32 cellular contexts compared by ENCODE assay signal in the genomic region with DNA sequence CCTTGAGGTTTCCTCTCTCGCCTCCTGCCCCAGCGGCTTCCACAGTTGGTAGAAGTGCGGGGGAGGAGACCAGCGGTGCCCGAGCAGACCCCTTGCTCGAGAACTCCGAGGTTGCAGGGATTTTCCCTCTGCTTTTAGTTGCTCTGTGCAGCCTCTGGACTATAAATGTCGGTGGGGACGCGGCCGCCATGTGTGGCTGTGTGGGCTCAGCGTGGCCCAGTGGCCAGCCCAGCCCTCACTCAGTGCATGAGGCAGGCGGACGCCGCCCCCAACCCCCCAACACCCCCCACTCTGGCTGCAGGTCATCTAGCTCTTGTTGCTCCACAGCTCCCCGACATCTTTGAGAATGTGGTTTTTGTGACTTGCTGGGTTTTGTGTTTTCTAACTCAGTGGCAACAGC. TPM values are rescaled to one million over a fixed set of nuclear protein-coding genes. Genes with fewer than 3 reads are reported as not detected.
"Had no signal": no experiment of that assay in that cellular context is flagged by ENCODE, and none has a peak within 500 bp of the region (broad histone marks: within the 10 kb centered on the region; RNA-seq: fewer than 3 reads in every experiment).

No MANE protein-coding gene starts in this region.

- H3K27ac ChIP-seq: ascending aorta, breast epithelium, cardiac muscle cell, colonic mucosa, epithelial cell of prostate, esophagus squamous epithelium, gastroesophageal sphincter, heart right ventricle had no signal

- ATAC-seq: activated CD4-positive, alpha-beta T cell treated with anti-CD3 and anti-CD28 coated beads for 36 hours; activated CD8-positive, alpha-beta memory T cell treated with anti-CD3 and anti-CD28 coated beads, Interleukin-2, amount 10 ng/mL, durations not matched to agents 7 days and 5 days; activated CD8-positive, alpha-beta T cell treated with anti-CD3 and anti-CD28 coated beads, Interleukin-2, amount 10 ng/mL, durations not matched to agents 7 days and 5 days; activated naive CD4-positive, alpha-beta T cell treated with anti-CD3 and anti-CD28 coated beads, Interleukin-2, amount 50 U/mL, for 72 hours; activated T-cell treated with anti-CD3 and anti-CD28 coated beads, Interleukin-2, amount 50 U/mL, for 72 hours; gastroesophageal sphincter; heart right ventricle had no signal

- H3K27me3 ChIP-seq: ascending aorta, breast epithelium, cardiac muscle cell, colonic mucosa, esophagus squamous epithelium, gastroesophageal sphincter, heart right ventricle had no signal

- H3K9me3 ChIP-seq: colonic mucosa, esophagus squamous epithelium had no signal

- H3K27ac Mint-ChIP-seq: activated CD4-positive, alpha-beta memory T cell treated with anti-CD3 and anti-CD28 coated beads for 36 hours; activated CD4-positive, alpha-beta T cell treated with anti-CD3 and anti-CD28 coated beads for 36 hours; activated CD4-positive, alpha-beta T cell treated with anti-CD3 and anti-CD28 coated beads, Interleukin-2, amount 10 ng/mL, durations not matched to agents 24 days and 14 days; activated CD8-positive, alpha-beta memory T cell treated with anti-CD3 and anti-CD28 coated beads, Interleukin-2, amount 10 ng/mL, durations not matched to agents 7 days and 5 days; activated CD8-positive, alpha-beta T cell treated with anti-CD3 and anti-CD28 coated beads, Interleukin-2, amount 10 ng/mL, durations not matched to agents 7 days and 5 days; activated naive CD4-positive, alpha-beta T cell treated with anti-CD3 and anti-CD28 coated beads, Interleukin-2, amount 10 ng/mL, durations not matched to agents 7 days and 5 days; activated naive CD8-positive, alpha-beta T cell treated with anti-CD3 and anti-CD28 coated beads, Interleukin-2, amount 10 ng/mL, durations not matched to agents 7 days and 5 days; activated T-cell treated with anti-CD3 and anti-CD28 coated beads, Interleukin-2, amount 50 U/mL, for 72 hours had no signal

- H3K4me1 Mint-ChIP-seq: activated CD4-positive, alpha-beta T cell treated with anti-CD3 and anti-CD28 coated beads for 36 hours; activated CD4-positive, alpha-beta T cell treated with anti-CD3 and anti-CD28 coated beads, Interleukin-2, amount 10 ng/mL, durations not matched to agents 24 days and 14 days; activated CD8-positive, alpha-beta memory T cell treated with anti-CD3 and anti-CD28 coated beads, Interleukin-2, amount 10 ng/mL, durations not matched to agents 7 days and 5 days; activated naive CD4-positive, alpha-beta T cell treated with anti-CD3 and anti-CD28 coated beads, Interleukin-2, amount 10 ng/mL, durations not matched to agents 7 days and 5 days; activated naive CD8-positive, alpha-beta T cell treated with anti-CD3 and anti-CD28 coated beads, Interleukin-2, amount 10 ng/mL, durations not matched to agents 7 days and 5 days; brain had no signal

- H3K4me3 Mint-ChIP-seq: activated CD4-positive, alpha-beta memory T cell treated with anti-CD3 and anti-CD28 coated beads for 36 hours; activated CD4-positive, alpha-beta T cell treated with anti-CD3 and anti-CD28 coated beads for 36 hours; activated CD4-positive, alpha-beta T cell treated with anti-CD3 and anti-CD28 coated beads, Interleukin-2, amount 10 ng/mL, durations not matched to agents 24 days and 14 days; activated CD8-positive, alpha-beta memory T cell treated with anti-CD3 and anti-CD28 coated beads, Interleukin-2, amount 10 ng/mL, durations not matched to agents 7 days and 5 days; activated CD8-positive, alpha-beta T cell treated with anti-CD3 and anti-CD28 coated beads, Interleukin-2, amount 10 ng/mL, durations not matched to agents 7 days and 5 days; activated naive CD4-positive, alpha-beta T cell treated with anti-CD3 and anti-CD28 coated beads, Interleukin-2, amount 10 ng/mL, durations not matched to agents 7 days and 5 days; activated naive CD8-positive, alpha-beta T cell treated with anti-CD3 and anti-CD28 coated beads, Interleukin-2, amount 10 ng/mL, durations not matched to agents 7 days and 5 days; activated T-cell treated with anti-CD3 and anti-CD28 coated beads, Interleukin-2, amount 50 U/mL, for 72 hours; brain had no signal

- H3K27me3 Mint-ChIP-seq: activated CD4-positive, alpha-beta memory T cell treated with anti-CD3 and anti-CD28 coated beads for 36 hours; activated CD4-positive, alpha-beta T cell treated with anti-CD3 and anti-CD28 coated beads for 36 hours; activated CD4-positive, alpha-beta T cell treated with anti-CD3 and anti-CD28 coated beads, Interleukin-2, amount 10 ng/mL, durations not matched to agents 24 days and 14 days; activated CD8-positive, alpha-beta memory T cell treated with anti-CD3 and anti-CD28 coated beads, Interleukin-2, amount 10 ng/mL, durations not matched to agents 7 days and 5 days; activated naive CD4-positive, alpha-beta T cell treated with anti-CD3 and anti-CD28 coated beads, Interleukin-2, amount 10 ng/mL, durations not matched to agents 7 days and 5 days; activated naive CD8-positive, alpha-beta T cell treated with anti-CD3 and anti-CD28 coated beads, Interleukin-2, amount 10 ng/mL, durations not matched to agents 7 days and 5 days had no signal

- H3K9me3 Mint-ChIP-seq: activated CD4-positive, alpha-beta T cell treated with anti-CD3 and anti-CD28 coated beads, Interleukin-2, amount 10 ng/mL, durations not matched to agents 24 days and 14 days; activated naive CD4-positive, alpha-beta T cell treated with anti-CD3 and anti-CD28 coated beads, Interleukin-2, amount 50 U/mL, for 72 hours; activated T-cell treated with anti-CD3 and anti-CD28 coated beads, Interleukin-2, amount 50 U/mL, for 72 hours had no signal

- H3K4me3 ChIP-seq: ascending aorta, breast epithelium, cardiac muscle cell, colonic mucosa, esophagus squamous epithelium, gastroesophageal sphincter, heart right ventricle had no signal

- DNase-seq: activated CD4-positive, alpha-beta memory T cell treated with anti-CD3 and anti-CD28 coated beads for 36 hours; activated CD4-positive, alpha-beta T cell treated with anti-CD3 and anti-CD28 coated beads for 36 hours; activated CD4-positive, alpha-beta T cell treated with anti-CD3 and anti-CD28 coated beads, Interleukin-2, amount 10 ng/mL, durations not matched to agents 24 days and 14 days; activated CD4-positive, CD25-positive, alpha-beta regulatory T cell; activated CD4-positive, CD25-positive, alpha-beta regulatory T cell treated with anti-CD3 and anti-CD28 coated beads, Interleukin-2, amount 50 U/mL, for 72 hours; activated CD8-positive, alpha-beta memory T cell treated with anti-CD3 and anti-CD28 coated beads, Interleukin-2, amount 10 ng/mL, durations not matched to agents 7 days and 5 days; activated CD8-positive, alpha-beta memory T cell treated with anti-CD3 and anti-CD28 coated beads, Interleukin-2, amount 50 U/mL, for 4 hours; activated CD8-positive, alpha-beta T cell treated with anti-CD3 and anti-CD28 coated beads, Interleukin-2, amount 10 ng/mL, durations not matched to agents 7 days and 5 days; activated gamma-delta T cell; activated naive CD4-positive, alpha-beta T cell; activated naive CD4-positive, alpha-beta T cell treated with anti-CD3 and anti-CD28 coated beads, Interleukin-2, amount 10 ng/mL, durations not matched to agents 7 days and 5 days; activated naive CD8-positive, alpha-beta T cell treated with anti-CD3 and anti-CD28 coated beads, Interleukin-2, amount 10 ng/mL, durations not matched to agents 7 days and 5 days; activated T-cell treated with anti-CD3 and anti-CD28 coated beads, Interleukin-2, amount 50 U/mL, for 1 hour; activated T-cell treated with anti-CD3 and anti-CD28 coated beads, Interleukin-2, amount 50 U/mL, for 72 hours; central memory CD4-positive, alpha-beta T cell; cerebellar nuclear complex; colonic mucosa; effector CD8-positive, alpha-beta T cell; esophagus squamous epithelium; foreskin melanocyte; heart right ventricle; T-helper 2 cell had no signal

- H3K4me1 ChIP-seq: ascending aorta, breast epithelium, colonic mucosa, esophagus squamous epithelium, gastroesophageal sphincter, heart right ventricle had no signal

RNA-seq across cellular contexts. Expression of gene GAL3ST2, which starts 57.5 kb away (rescaled TPM):
- total RNA-seq: ascending aorta, dermis microvascular lymphatic vessel endothelial cell, endothelial cell of umbilical vein, glomerular endothelial cell had no signal
